In the genomic region with DNA sequence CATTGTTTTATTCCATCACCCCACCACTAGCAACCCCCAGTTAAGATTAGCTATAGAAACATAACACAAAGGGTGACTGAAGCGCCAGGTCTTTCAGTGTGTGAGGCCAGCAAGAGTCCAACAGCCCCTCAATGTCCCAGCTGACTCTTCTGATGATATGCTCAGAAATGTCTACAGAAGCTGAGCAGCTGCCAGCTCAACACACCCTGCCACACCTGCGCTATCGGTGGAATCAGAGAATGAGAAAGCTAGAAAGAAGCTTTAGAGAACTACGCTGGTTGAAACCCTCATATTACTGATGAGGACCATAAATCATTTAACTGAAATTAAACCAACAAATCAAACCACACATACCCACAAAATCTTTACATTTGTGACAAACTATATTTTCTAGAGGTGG, we compare ENCODE assay signal across 16 cellular contexts.
DNase-seq lines count a peak whose midpoint lies in the region; ATAC-seq and TF ChIP-seq lines count a peak whose summit lies in the region.
"Had no signal": no experiment of that assay in that cellular context is flagged by ENCODE, and none has a peak within 500 bp of the region (broad histone marks: within the 10 kb centered on the region; RNA-seq: fewer than 3 reads in every experiment).

No MANE protein-coding gene starts in this region.

- H3K27me3 ChIP-seq in OCI-LY3 (ENCODE audit: low read depth, low read length) (no peaks in the 10 kb centered on the region), neural progenitor cell (no peaks in the 10 kb centered on the region)
- H3K27me3 ChIP-seq: BE2C had no signal

- H3K4me3 Mint-ChIP-seq in naive B cell: no peak overlapping the region
- H3K4me3 Mint-ChIP-seq in neural progenitor cell: no peak overlapping the region
- H3K4me3 Mint-ChIP-seq: CD8-positive, alpha-beta T cell had no signal

- no peak overlapping the region for H3K9ac ChIP-seq in OCI-LY3 (ENCODE audit: low read length)
- no peak overlapping the region for H3K9ac ChIP-seq in neural progenitor cell

- DNase-seq in naive B cell (no peak), neural progenitor cell (ENCODE audit: low spot score) (no peak), midbrain (lab: John Stamatoyannopoulos, UW) (no peak)
- DNase-seq: BE2C; CD8-positive, alpha-beta T cell; COR-L47; DMS153; DMS79 treated with DMSO at 0.1 percent for 48 hours; EL had no signal

- H3K4me1 Mint-ChIP-seq in naive B cell: peaks cover 57 to 87% (median 61%) of the 10 kb centered on the region in 3 donors
- H3K4me1 Mint-ChIP-seq in neural progenitor cell: peaks cover 43% of the 10 kb centered on the region

- no peak overlapping the region for H3K4me3 ChIP-seq in OCI-LY3 (ENCODE audit: low read length)
- H3K4me3 ChIP-seq in neural progenitor cell: no peak overlapping the region
- H3K4me3 ChIP-seq: A549, HAP-1 had no signal

- H3K4me1 ChIP-seq in OCI-LY3 (ENCODE audit: low read length) (peaks cover 56% of the 10 kb centered on the region), neural progenitor cell (peaks cover 24% of the 10 kb centered on the region)
- H3K4me1 ChIP-seq: A549 had no signal

- ATAC-seq in naive B cell (ENCODE audit: low read depth in 2 of 2): no peak
- ATAC-seq in HG02840 (IDR thresholded peaks at IDR 0.05; ENCODE audit: low FRiP score, unreplicated experiment): no peak
- no peak for ATAC-seq in HG02571 (IDR thresholded peaks at IDR 0.05; ENCODE audit: unreplicated experiment)
- no peak for ATAC-seq in GM21786 (IDR thresholded peaks at IDR 0.05; ENCODE audit: unreplicated experiment)
- ATAC-seq: A549; CD8-positive, alpha-beta T cell had no signal

- H4K20me1 ChIP-seq in OCI-LY3 (ENCODE audit: insufficient read depth, low read length) (no peaks in the 10 kb centered on the region), neural progenitor cell (ENCODE audit: low read depth) (peaks cover 49% of the 10 kb centered on the region)

- H2AFZ ChIP-seq in OCI-LY3 (ENCODE audit: low read depth, low read length): no peak overlapping the region
- H2AFZ ChIP-seq in neural progenitor cell (replicated peaks): no peak overlapping the region

- no peaks in the 10 kb centered on the region for H3K79me2 ChIP-seq in OCI-LY3 (ENCODE audit: low read length)
- H3K79me2 ChIP-seq in neural progenitor cell (ENCODE audit: low read depth): peaks cover 71% of the 10 kb centered on the region

- H3K4me2 ChIP-seq in OCI-LY3 (ENCODE audit: low read length): peak overlapping the region; percentile 22
- no peak overlapping the region for H3K4me2 ChIP-seq in neural progenitor cell
- H3K4me2 ChIP-seq: A549 had no signal

- H3K27me3 Mint-ChIP-seq in naive B cell (no peaks in the 10 kb centered on the region), neural progenitor cell (ENCODE audit: insufficient read depth, low read depth) (peaks cover 5% of the 10 kb centered on the region)

- H3K27ac ChIP-seq in OCI-LY3 (ENCODE audit: low read length) (peak overlapping the region; percentile 16; the same call in 1 of the 2 replicates), neural progenitor cell (no peak overlapping the region)
- H3K27ac ChIP-seq: A549, C4-2B had no signal

- H3K27ac Mint-ChIP-seq in naive B cell (peak overlapping the region; percentile 15 to 91 (median 66)), neural progenitor cell (peak overlapping the region; percentile 15)

- H3F3A ChIP-seq in neural progenitor cell (ENCODE audit: low read depth): peaks cover 11% of the 10 kb centered on the region

- H3K9me3 ChIP-seq in OCI-LY3 (ENCODE audit: insufficient read depth, low read length) (no peaks in the 10 kb centered on the region), neural progenitor cell (ENCODE audit: low read depth) (no peaks in the 10 kb centered on the region)
- H3K9me3 ChIP-seq: A549, BE2C, HAP-1 had no signal

- TF ChIP-seq CTCF in OCI-LY3 (IDR thresholded peaks at IDR 0.05; ENCODE audit: low read depth, low read length) (no peak), neural progenitor cell (IDR thresholded peaks at IDR 0.05) (no peak)

- H3K36me3 ChIP-seq in OCI-LY3 (replicated peaks; ENCODE audit: low read depth, low read length): no peaks in the 10 kb centered on the region
- no peaks in the 10 kb centered on the region for H3K36me3 ChIP-seq in neural progenitor cell
- H3K36me3 ChIP-seq: BE2C, HAP-1 had no signal

- H3K9me3 Mint-ChIP-seq in naive B cell (no peaks in the 10 kb centered on the region), neural progenitor cell (no peaks in the 10 kb centered on the region)
- H3K9me3 Mint-ChIP-seq: CD8-positive, alpha-beta T cell had no signal

- no peaks in the 10 kb centered on the region for H3K36me3 Mint-ChIP-seq in naive B cell
- peaks cover 14% of the 10 kb centered on the region for H3K36me3 Mint-ChIP-seq in neural progenitor cell
- H3K36me3 Mint-ChIP-seq: CD8-positive, alpha-beta T cell had no signal
